In the genomic region with DNA sequence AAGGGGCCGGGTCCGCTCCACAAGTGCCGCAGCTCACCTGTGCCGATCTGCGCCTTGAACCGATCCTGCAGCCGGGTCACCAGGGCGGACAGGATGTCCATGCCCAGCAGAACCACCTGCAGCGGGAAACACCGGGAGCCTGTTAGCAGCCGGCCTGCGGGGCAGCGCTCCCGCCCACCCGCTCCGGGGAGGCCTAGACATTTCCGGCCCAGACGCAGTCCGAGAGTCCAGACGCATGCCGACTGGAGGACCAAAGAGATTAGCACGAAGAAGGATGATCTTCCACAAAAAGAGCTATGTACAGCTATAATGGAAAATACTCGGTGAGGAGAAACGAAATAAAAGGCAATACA, we compare ENCODE assay signal across 1 cellular context.
TF ChIP-seq lines count a peak whose summit lies in the region.

No MANE protein-coding gene starts in this region.

TF ChIP-seq in K562, 482 proteins besides CTCF, POLR2A, EP300 and RAD21 (continued from another document and continues in another):
- TF ChIP-seq ZNF589 (CRISPR knock-in tag; IDR thresholded peaks at IDR 0.05; ENCODE audit: low read depth) (no peak; the same call in 1 of the 2 replicates), RB1 (IDR thresholded peaks at IDR 0.05; ENCODE audit: low read depth) (peak; percentile 40), CBX2 (IDR thresholded peaks at IDR 0.05; ENCODE audit: insufficient read depth, low read length, poor library complexity, severe bottlenecking) (no peak), CC2D1A (IDR thresholded peaks at IDR 0.05) (no peak), ZNF347 (CRISPR knock-in tag; IDR thresholded peaks at IDR 0.05; ENCODE audit: low read depth) (no peak), MIER1 (IDR thresholded peaks at IDR 0.05; ENCODE audit: low read depth) (no peak), ZNF212 (CRISPR knock-in tag; IDR thresholded peaks at IDR 0.05) (no peak), SMAD2 (IDR thresholded peaks at IDR 0.05; ENCODE audit: low read depth, low read length) (no peak), RBM14 (IDR thresholded peaks at IDR 0.05; ENCODE audit: borderline replicate concordance, insufficient read depth, low read depth, low read length) (no peak), ZNF174 (CRISPR knock-in tag; IDR thresholded peaks at IDR 0.05) (no peak), HDAC1 (IDR thresholded peaks at IDR 0.05) (peak in 1 of 2 experiments; percentile 89; a peak in 2 of 4 replicates), CBX3 (IDR thresholded peaks at IDR 0.05; ENCODE audit: borderline replicate concordance in 1 of 2, low read length in 2 of 2) (no peak), SREBF1 (IDR thresholded peaks at IDR 0.05; ENCODE audit: borderline replicate concordance, low read depth, low read length) (no peak), BHLHE40 (IDR thresholded peaks at IDR 0.05; ENCODE audit: low read length) (no peak), ELF4 (CRISPR knock-in tag; IDR thresholded peaks at IDR 0.05) (no peak), TGIF2 (CRISPR knock-in tag; IDR thresholded peaks at IDR 0.05) (no peak), CBFA2T3 (IDR thresholded peaks at IDR 0.05) (no peak), ZNF143 (CRISPR knock-in tag; IDR thresholded peaks at IDR 0.05) (no peak), ZNF133 (CRISPR knock-in tag; IDR thresholded peaks at IDR 0.05) (no peak), CAMTA2 (CRISPR knock-in tag; conservative IDR thresholded peaks at IDR 0.05) (no peak), HNRNPH1 (optimal IDR thresholded peaks at IDR 0.05; ENCODE audit: low read depth, low read length) (no peak), SOX6 (IDR thresholded peaks at IDR 0.05) (no peak), ZC3H4 (CRISPR knock-in tag; IDR thresholded peaks at IDR 0.05; ENCODE audit: borderline replicate concordance) (0 out of 2 replicates have a peak, but pooled peaks have one; percentile 34), COPS2 (conservative IDR thresholded peaks at IDR 0.05) (no peak), POLR2G (IDR thresholded peaks at IDR 0.05; ENCODE audit: low read depth, low read length) (peak; percentile 59; the same call in 1 of the 2 replicates), NCOA4 (IDR thresholded peaks at IDR 0.05; ENCODE audit: partially characterized antibody) (no peak), MCM7 (IDR thresholded peaks at IDR 0.05) (no peak), DDX20 (tag; IDR thresholded peaks at IDR 0.05; ENCODE audit: low read depth) (no peak), ZKSCAN1 (IDR thresholded peaks at IDR 0.05; ENCODE audit: low read depth, low read length) (0 out of 2 replicates have a peak, but pooled peaks have one; percentile 36), PRPF4 (IDR thresholded peaks at IDR 0.05; ENCODE audit: insufficient read depth, low read depth, low read length, poor library complexity, severe bottlenecking) (no peak), ZNF707 (CRISPR knock-in tag; conservative IDR thresholded peaks at IDR 0.05) (no peak), RAD51 (IDR thresholded peaks at IDR 0.05; ENCODE audit: borderline replicate concordance, low read depth) (no peak), YY1 (IDR thresholded peaks at IDR 0.05; ENCODE audit: borderline replicate concordance in 1 of 3, control insufficient read depth in 1 of 3, extremely low read depth in 1 of 3, insufficient read depth in 3 of 3, insufficient read length in 1 of 3, insufficient replicate concordance in 2 of 3, low read depth in 1 of 3, low read length in 2 of 3) (no peak), ZNF766 (CRISPR knock-in tag; conservative IDR thresholded peaks at IDR 0.05) (no peak), PYGO2 (tag; IDR thresholded peaks at IDR 0.05) (no peak), NRF1 (conservative IDR thresholded peaks at IDR 0.05 in 1 of 2, IDR thresholded peaks at IDR 0.05 in 1 of 2) (peak in 1 of 2 experiments; percentile 42; a peak in 1 of 4 replicates), ZNF431 (CRISPR knock-in tag; IDR thresholded peaks at IDR 0.05) (no peak), PHF8 (IDR thresholded peaks at IDR 0.05; ENCODE audit: borderline replicate concordance, low read length) (peak; percentile 53; the same call in 1 of the 2 replicates), HMG20A (CRISPR knock-in tag; conservative IDR thresholded peaks at IDR 0.05) (no peak)
- TF ChIP-seq, protein P1, sequence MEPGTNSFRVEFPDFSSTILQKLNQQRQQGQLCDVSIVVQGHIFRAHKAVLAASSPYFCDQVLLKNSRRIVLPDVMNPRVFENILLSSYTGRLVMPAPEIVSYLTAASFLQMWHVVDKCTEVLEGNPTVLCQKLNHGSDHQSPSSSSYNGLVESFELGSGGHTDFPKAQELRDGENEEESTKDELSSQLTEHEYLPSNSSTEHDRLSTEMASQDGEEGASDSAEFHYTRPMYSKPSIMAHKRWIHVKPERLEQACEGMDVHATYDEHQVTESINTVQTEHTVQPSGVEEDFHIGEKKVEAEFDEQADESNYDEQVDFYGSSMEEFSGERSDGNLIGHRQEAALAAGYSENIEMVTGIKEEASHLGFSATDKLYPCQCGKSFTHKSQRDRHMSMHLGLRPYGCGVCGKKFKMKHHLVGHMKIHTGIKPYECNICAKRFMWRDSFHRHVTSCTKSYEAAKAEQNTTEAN (CRISPR knock-in tag; IDR thresholded peaks at IDR 0.05) = no peak
- TF ChIP-seq, protein P2, sequence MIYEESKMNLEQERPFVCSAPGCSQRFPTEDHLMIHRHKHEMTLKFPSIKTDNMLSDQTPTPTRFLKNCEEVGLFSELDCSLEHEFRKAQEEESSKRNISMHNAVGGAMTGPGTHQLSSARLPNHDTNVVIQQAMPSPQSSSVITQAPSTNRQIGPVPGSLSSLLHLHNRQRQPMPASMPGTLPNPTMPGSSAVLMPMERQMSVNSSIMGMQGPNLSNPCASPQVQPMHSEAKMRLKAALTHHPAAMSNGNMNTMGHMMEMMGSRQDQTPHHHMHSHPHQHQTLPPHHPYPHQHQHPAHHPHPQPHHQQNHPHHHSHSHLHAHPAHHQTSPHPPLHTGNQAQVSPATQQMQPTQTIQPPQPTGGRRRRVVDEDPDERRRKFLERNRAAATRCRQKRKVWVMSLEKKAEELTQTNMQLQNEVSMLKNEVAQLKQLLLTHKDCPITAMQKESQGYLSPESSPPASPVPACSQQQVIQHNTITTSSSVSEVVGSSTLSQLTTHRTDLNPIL (CRISPR knock-in tag; IDR thresholded peaks at IDR 0.05) = no peak
- TF ChIP-seq, protein P3, sequence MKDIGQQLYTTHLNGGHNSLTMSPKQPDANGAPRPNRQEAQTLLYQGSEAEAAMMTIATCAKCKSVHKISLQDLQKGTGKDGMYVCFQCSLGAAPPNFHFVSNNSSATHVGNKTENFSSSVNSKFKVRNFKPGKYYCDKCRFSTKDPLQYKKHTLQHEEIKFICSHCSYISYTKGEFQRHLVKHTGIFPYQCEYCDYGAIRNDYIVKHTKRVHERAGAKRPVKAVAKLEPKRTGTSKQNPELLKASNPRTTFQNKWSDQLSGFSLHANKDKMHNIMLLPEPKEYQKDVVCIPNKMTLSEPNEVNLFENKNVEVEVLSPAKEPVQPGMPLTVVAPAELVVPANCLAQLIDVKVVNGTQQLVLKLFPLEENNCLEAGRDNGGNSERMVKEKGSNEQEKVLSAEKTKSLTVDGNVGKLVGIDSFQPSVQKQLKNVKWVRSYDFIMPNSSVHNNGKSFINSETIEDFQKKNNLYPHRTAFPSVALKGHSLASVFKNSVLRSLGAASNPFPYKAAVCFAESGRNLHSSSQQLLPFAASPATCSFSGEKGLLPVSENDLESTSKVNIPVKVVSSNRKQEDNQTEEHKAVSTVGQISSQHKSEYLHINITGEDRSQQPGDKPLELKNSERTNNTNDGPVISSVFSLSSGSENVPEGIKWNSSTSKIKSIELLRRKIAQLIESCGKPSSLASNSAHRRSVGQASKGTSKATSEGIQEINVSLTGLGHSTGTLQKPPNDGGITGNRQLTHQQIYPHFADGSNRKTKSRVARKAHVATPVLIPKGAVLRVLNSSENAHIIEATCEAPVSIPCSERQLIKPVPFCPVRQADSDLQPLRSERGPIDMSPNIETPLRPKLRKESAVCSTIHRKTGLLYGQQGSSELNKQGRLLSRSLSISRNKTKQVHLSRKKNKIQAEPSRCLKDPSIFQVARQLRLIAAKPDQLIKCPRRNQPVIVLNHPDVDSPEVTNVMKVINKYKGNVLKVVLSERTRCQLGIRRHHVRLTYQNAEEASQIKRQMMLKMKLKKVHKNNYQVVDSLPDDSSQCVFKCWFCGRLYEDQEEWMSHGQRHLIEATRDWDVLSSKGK (CRISPR knock-in tag; IDR thresholded peaks at IDR 0.05) = no peak
- TF ChIP-seq, protein P4, sequence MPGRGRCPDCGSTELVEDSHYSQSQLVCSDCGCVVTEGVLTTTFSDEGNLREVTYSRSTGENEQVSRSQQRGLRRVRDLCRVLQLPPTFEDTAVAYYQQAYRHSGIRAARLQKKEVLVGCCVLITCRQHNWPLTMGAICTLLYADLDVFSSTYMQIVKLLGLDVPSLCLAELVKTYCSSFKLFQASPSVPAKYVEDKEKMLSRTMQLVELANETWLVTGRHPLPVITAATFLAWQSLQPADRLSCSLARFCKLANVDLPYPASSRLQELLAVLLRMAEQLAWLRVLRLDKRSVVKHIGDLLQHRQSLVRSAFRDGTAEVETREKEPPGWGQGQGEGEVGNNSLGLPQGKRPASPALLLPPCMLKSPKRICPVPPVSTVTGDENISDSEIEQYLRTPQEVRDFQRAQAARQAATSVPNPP (IDR thresholded peaks at IDR 0.05; ENCODE audit: borderline replicate concordance, insufficient read depth, insufficient read length) = no peak
- TF ChIP-seq, protein P5, sequence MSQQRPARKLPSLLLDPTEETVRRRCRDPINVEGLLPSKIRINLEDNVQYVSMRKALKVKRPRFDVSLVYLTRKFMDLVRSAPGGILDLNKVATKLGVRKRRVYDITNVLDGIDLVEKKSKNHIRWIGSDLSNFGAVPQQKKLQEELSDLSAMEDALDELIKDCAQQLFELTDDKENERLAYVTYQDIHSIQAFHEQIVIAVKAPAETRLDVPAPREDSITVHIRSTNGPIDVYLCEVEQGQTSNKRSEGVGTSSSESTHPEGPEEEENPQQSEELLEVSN (IDR thresholded peaks at IDR 0.05; ENCODE audit: borderline replicate concordance in 1 of 2, extremely low read depth in 1 of 2, insufficient read depth in 1 of 2, insufficient read length in 1 of 2, low read depth in 1 of 2, low read length in 1 of 2, poor library complexity in 1 of 2, severe bottlenecking in 1 of 2) = peak; percentile 25 to 75
- TF ChIP-seq, protein P6, sequence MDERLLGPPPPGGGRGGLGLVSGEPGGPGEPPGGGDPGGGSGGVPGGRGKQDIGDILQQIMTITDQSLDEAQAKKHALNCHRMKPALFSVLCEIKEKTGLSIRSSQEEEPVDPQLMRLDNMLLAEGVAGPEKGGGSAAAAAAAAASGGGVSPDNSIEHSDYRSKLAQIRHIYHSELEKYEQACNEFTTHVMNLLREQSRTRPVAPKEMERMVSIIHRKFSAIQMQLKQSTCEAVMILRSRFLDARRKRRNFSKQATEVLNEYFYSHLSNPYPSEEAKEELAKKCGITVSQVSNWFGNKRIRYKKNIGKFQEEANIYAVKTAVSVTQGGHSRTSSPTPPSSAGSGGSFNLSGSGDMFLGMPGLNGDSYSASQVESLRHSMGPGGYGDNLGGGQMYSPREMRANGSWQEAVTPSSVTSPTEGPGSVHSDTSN (CRISPR knock-in tag; IDR thresholded peaks at IDR 0.05; ENCODE audit: low read depth) = no peak
- TF ChIP-seq, protein P6 (tag; conservative IDR thresholded peaks at IDR 0.05; ENCODE audit: low read depth) = no peak
- TF ChIP-seq, protein P7, sequence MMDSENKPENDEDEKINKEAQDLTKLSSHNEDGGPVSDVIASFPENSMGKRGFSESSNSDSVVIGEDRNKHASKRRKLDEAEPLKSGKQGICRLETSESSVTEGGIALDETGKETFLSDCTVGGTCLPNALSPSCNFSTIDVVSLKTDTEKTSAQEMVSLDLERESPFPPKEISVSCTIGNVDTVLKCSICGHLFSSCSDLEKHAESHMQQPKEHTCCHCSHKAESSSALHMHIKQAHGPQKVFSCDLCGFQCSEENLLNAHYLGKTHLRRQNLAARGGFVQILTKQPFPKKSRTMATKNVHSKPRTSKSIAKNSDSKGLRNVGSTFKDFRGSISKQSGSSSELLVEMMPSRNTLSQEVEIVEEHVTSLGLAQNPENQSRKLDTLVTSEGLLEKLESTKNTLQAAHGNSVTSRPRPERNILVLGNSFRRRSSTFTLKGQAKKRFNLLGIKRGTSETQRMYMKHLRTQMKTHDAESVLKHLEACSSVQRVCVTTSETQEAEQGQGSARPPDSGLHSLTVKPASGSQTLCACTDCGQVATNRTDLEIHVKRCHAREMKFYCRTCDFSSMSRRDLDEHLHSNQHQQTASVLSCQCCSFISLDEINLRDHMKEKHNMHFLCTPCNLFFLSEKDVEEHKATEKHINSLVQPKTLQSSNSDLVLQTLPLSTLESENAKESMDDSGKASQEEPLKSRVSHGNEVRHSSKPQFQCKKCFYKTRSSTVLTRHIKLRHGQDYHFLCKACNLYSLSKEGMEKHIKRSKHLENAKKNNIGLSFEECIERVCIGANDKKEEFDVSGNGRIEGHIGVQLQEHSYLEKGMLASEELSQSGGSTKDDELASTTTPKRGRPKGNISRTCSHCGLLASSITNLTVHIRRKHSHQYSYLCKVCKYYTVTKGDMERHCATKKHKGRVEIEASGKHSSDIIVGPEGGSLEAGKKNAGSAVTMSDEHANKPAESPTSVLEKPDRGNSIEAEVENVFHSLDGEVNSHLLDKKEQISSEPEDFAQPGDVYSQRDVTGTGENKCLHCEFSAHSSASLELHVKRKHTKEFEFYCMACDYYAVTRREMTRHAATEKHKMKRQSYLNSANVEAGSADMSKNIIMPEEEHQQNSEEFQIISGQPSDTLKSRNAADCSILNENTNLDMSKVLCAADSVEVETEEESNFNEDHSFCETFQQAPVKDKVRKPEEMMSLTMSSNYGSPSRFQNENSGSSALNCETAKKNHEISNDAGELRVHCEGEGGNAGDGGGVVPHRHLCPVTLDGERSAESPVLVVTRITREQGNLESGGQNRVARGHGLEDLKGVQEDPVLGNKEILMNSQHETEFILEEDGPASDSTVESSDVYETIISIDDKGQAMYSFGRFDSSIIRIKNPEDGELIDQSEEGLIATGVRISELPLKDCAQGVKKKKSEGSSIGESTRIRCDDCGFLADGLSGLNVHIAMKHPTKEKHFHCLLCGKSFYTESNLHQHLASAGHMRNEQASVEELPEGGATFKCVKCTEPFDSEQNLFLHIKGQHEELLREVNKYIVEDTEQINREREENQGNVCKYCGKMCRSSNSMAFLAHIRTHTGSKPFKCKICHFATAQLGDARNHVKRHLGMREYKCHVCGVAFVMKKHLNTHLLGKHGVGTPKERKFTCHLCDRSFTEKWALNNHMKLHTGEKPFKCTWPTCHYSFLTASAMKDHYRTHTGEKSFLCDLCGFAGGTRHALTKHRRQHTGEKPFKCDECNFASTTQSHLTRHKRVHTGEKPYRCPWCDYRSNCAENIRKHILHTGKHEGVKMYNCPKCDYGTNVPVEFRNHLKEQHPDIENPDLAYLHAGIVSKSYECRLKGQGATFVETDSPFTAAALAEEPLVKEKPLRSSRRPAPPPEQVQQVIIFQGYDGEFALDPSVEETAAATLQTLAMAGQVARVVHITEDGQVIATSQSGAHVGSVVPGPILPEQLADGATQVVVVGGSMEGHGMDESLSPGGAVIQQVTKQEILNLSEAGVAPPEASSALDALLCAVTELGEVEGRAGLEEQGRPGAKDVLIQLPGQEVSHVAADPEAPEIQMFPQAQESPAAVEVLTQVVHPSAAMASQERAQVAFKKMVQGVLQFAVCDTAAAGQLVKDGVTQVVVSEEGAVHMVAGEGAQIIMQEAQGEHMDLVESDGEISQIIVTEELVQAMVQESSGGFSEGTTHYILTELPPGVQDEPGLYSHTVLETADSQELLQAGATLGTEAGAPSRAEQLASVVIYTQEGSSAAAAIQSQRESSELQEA (IDR thresholded peaks at IDR 0.05; ENCODE audit: low read depth) = no peak
